Comparison of ENCODE assay signal across 18 cellular contexts in genomic region chr7:87369216-87369615, GRCh38. TPM values are rescaled to one million over a fixed set of nuclear protein-coding genes. Genes with fewer than 3 reads are reported as not detected.
DNase-seq lines count a peak whose midpoint lies in the region; ATAC-seq and TF ChIP-seq lines count a peak whose summit lies in the region.
"Had no signal": no experiment of that assay in that cellular context is flagged by ENCODE, and none has a peak within 500 bp of the region (broad histone marks: within the 10 kb centered on the region; RNA-seq: fewer than 3 reads in every experiment).

No MANE protein-coding gene starts in this region.

- DNase-seq in activated CD4-positive, CD25-positive, alpha-beta regulatory T cell (lab: John Stamatoyannopoulos, UW), result no peak
- DNase-seq in activated CD8-positive, alpha-beta T cell treated with anti-CD3 and anti-CD28 coated beads for 36 hours, result peak; percentile 56
- peak in 2 of 3 experiments; percentile 2 to 11 for DNase-seq in effector memory CD8-positive, alpha-beta T cell
- no peak for DNase-seq in NCI-H345 (lab: John Stamatoyannopoulos, UW)
- no peak for DNase-seq in SIG-M5 treated with dmso at 0.1 percent for 504 hours (lab: John Stamatoyannopoulos, UW; ENCODE audit: unreplicated experiment)
- no peak for DNase-seq in SK-N-SH
- DNase-seq: activated B cell treated with CpG ODN at 0.5 μM for 24 hours, activated T-cell treated with anti-CD3 and anti-CD28 coated beads for 4 hours, foreskin keratinocyte, NCI-H1048, NCI-H526, nucleus accumbens, SHP77, upper lobe of left lung had no signal

- POLR2A ChIA-PET in activated CD8-positive, alpha-beta T cell treated with anti-CD3 and anti-CD28 coated beads for 36 hours (lab: Charles Lee), result no interaction called here
- POLR2A ChIA-PET in SK-N-SH (lab: Yijun Ruan, JAX), result no interaction called here

- no peak overlapping the region for H3K4me3 Mint-ChIP-seq in activated CD8-positive, alpha-beta T cell treated with anti-CD3 and anti-CD28 coated beads for 36 hours
- no peak overlapping the region for H3K4me3 Mint-ChIP-seq in effector memory CD8-positive, alpha-beta T cell
- H3K4me3 Mint-ChIP-seq: activated B cell treated with CpG ODN at 0.5 μM for 24 hours had no signal

- H3K36me3 Mint-ChIP-seq in activated CD8-positive, alpha-beta T cell treated with anti-CD3 and anti-CD28 coated beads for 36 hours (ENCODE audit: low read depth), result no peaks in the 10 kb centered on the region
- H3K36me3 Mint-ChIP-seq in effector memory CD8-positive, alpha-beta T cell (ENCODE audit: insufficient read depth), result no peaks in the 10 kb centered on the region

- no peaks in the 10 kb centered on the region for H3K9me3 Mint-ChIP-seq in activated CD8-positive, alpha-beta T cell treated with anti-CD3 and anti-CD28 coated beads for 36 hours
- no peaks in the 10 kb centered on the region for H3K9me3 Mint-ChIP-seq in effector memory CD8-positive, alpha-beta T cell
- H3K9me3 Mint-ChIP-seq: activated B cell treated with CpG ODN at 0.5 μM for 24 hours had no signal

- TF ChIP-seq CTCF in KMS-11 (conservative IDR thresholded peaks at IDR 0.05; ENCODE audit: low read depth, low read length) (no peak), SK-N-SH (IDR thresholded peaks at IDR 0.05) (no peak)
- no peak for TF ChIP-seq CTCF in activated CD8-positive, alpha-beta T cell treated with anti-CD3 and anti-CD28 coated beads for 36 hours (IDR thresholded peaks at IDR 0.05)

- H3K36me3 ChIP-seq in KMS-11 (ENCODE audit: insufficient read depth) (no peaks in the 10 kb centered on the region), SK-N-SH (replicated peaks in 1 of 2; ENCODE audit: control insufficient read depth in 1 of 2, insufficient read depth in 2 of 2, low read length in 1 of 2) (peaks cover 3 to 11% of the 10 kb centered on the region in 2 experiments)

- intact Hi-C loops in activated CD8-positive, alpha-beta T cell treated with anti-CD3 and anti-CD28 coated beads for 36 hours (cut with micrococcal nuclease), result no loop called here

- TF ChIP-seq EP300 in SK-N-SH (IDR thresholded peaks at IDR 0.05; ENCODE audit: borderline replicate concordance in 1 of 2, low read depth in 1 of 2, low read length in 1 of 2), result no peak

- peak; percentile 51 to 53 for ATAC-seq in activated CD4-positive, CD25-positive, alpha-beta regulatory T cell treated with anti-CD3 and anti-CD28 coated beads, Interleukin-2, amount 50 U/mL, for 24 hours
- peak; percentile 70 for ATAC-seq in activated CD8-positive, alpha-beta T cell treated with anti-CD3 and anti-CD28 coated beads for 36 hours
- ATAC-seq in effector memory CD8-positive, alpha-beta T cell (replicated peaks), result peak; percentile 84
- ATAC-seq: foreskin keratinocyte had no signal

- no peaks in the 10 kb centered on the region for H3K79me2 ChIP-seq in KMS-11 (ENCODE audit: insufficient read depth, low read depth)
- no peaks in the 10 kb centered on the region for H3K79me2 ChIP-seq in SK-N-SH (ENCODE audit: insufficient read depth)
- H3K79me2 ChIP-seq: hepatocyte had no signal

- H3K27me3 ChIP-seq in KMS-11 (ENCODE audit: insufficient read depth, low read depth), result no peaks in the 10 kb centered on the region
- no peaks in the 10 kb centered on the region for H3K27me3 ChIP-seq in SK-N-SH (ENCODE audit: insufficient read depth)
- H3K27me3 ChIP-seq: foreskin keratinocyte, hepatocyte, upper lobe of left lung had no signal

- H4K20me1 ChIP-seq in KMS-11 (ENCODE audit: insufficient read depth), result no peaks in the 10 kb centered on the region
- H4K20me1 ChIP-seq in SK-N-SH (ENCODE audit: insufficient read depth), result no peaks in the 10 kb centered on the region

- H3F3A ChIP-seq in SK-N-SH (replicated peaks; ENCODE audit: insufficient read depth), result no peaks in the 10 kb centered on the region

- no peak overlapping the region for H3K27ac ChIP-seq in KMS-11
- no peak overlapping the region for H3K27ac ChIP-seq in SK-N-SH (ENCODE audit: low read depth in 2 of 2, low read length in 1 of 2)
- H3K27ac ChIP-seq: 22Rv1, foreskin keratinocyte, hepatocyte, upper lobe of left lung had no signal

- H3K27ac Mint-ChIP-seq in activated CD8-positive, alpha-beta T cell treated with anti-CD3 and anti-CD28 coated beads for 36 hours, result no peak overlapping the region
- H3K27ac Mint-ChIP-seq in effector memory CD8-positive, alpha-beta T cell, result no peak overlapping the region
- H3K27ac Mint-ChIP-seq: activated B cell treated with CpG ODN at 0.5 μM for 24 hours had no signal

- CTCF ChIA-PET in activated CD8-positive, alpha-beta T cell treated with anti-CD3 and anti-CD28 coated beads for 36 hours (lab: Charles Lee), result no interaction called here
- CTCF ChIA-PET in SK-N-SH (lab: Yijun Ruan, JAX), result interaction anchor here (1.5 kb wide), 1 partner anchor 23 kb away, joined by 4 read pairs; the partner anchor contains the start of gene CROT

- no peaks in the 10 kb centered on the region for H3K9me2 ChIP-seq in SK-N-SH

- H3K27me3 Mint-ChIP-seq in activated CD8-positive, alpha-beta T cell treated with anti-CD3 and anti-CD28 coated beads for 36 hours, result no peaks in the 10 kb centered on the region
- H3K27me3 Mint-ChIP-seq in effector memory CD8-positive, alpha-beta T cell, result no peaks in the 10 kb centered on the region
- H3K27me3 Mint-ChIP-seq: activated B cell treated with CpG ODN at 0.5 μM for 24 hours had no signal

- no peak overlapping the region for H3K4me3 ChIP-seq in KMS-11 (IDR thresholded peaks at IDR 0.05; ENCODE audit: insufficient read depth, low read depth, low read length)
- H3K4me3 ChIP-seq in SK-N-SH (ENCODE audit: low read depth in 2 of 2, low read length in 1 of 2), result no peak overlapping the region
- H3K4me3 ChIP-seq: hepatocyte, upper lobe of left lung had no signal

- no peak for TF ChIP-seq RAD21 in SK-N-SH (IDR thresholded peaks at IDR 0.05; ENCODE audit: low read length)

- H3K4me2 ChIP-seq in KMS-11 (peak overlapping the region; percentile 44), SK-N-SH (no peak overlapping the region)
- H3K4me2 ChIP-seq: hepatocyte had no signal

- H3K4me1 ChIP-seq in KMS-11 (ENCODE audit: low read depth, poor library complexity, severe bottlenecking) (peaks cover 25% of the 10 kb centered on the region), SK-N-SH (ENCODE audit: control insufficient read depth in 1 of 2, insufficient read depth in 2 of 2, low read depth in 1 of 2, low read length in 1 of 2) (no peaks in the 10 kb centered on the region)
- H3K4me1 ChIP-seq: foreskin keratinocyte, upper lobe of left lung had no signal

- no peaks in the 10 kb centered on the region for H3K9me3 ChIP-seq in SK-N-SH
- H3K9me3 ChIP-seq: upper lobe of left lung had no signal

- H3K9ac ChIP-seq in KMS-11, result no peak overlapping the region
- no peak overlapping the region for H3K9ac ChIP-seq in SK-N-SH

- H3K4me1 Mint-ChIP-seq in activated CD8-positive, alpha-beta T cell treated with anti-CD3 and anti-CD28 coated beads for 36 hours (ENCODE audit: low read depth), result peaks cover 2% of the 10 kb centered on the region
- H3K4me1 Mint-ChIP-seq in effector memory CD8-positive, alpha-beta T cell (ENCODE audit: low read depth in 2 of 2), result no peaks in the 10 kb centered on the region
- H3K4me1 Mint-ChIP-seq: activated B cell treated with CpG ODN at 0.5 μM for 24 hours had no signal

- WGBS in SK-N-SH (ENCODE audit: low lambda C conversion rate), result 94% methylated on average over 4 of the region's 4 CpGs

- H2AFZ ChIP-seq in KMS-11 (ENCODE audit: low read depth) (no peak overlapping the region), SK-N-SH (ENCODE audit: low read depth) (no peak overlapping the region)
- H2AFZ ChIP-seq: hepatocyte had no signal

TF ChIP-seq in SK-N-SH, 30 proteins besides CTCF, POLR2A, EP300 and RAD21 (continues in another document):
- TF ChIP-seq ELF1 (IDR thresholded peaks at IDR 0.05), result no peak
- no peak for TF ChIP-seq RFX5 (IDR thresholded peaks at IDR 0.05; ENCODE audit: low read length)
- TF ChIP-seq SMC3 (IDR thresholded peaks at IDR 0.05; ENCODE audit: low read depth, low read length), result no peak
- no peak for TF ChIP-seq NRF1 (IDR thresholded peaks at IDR 0.05; ENCODE audit: low read depth, low read length)
- TF ChIP-seq USF1 (IDR thresholded peaks at IDR 0.05; ENCODE audit: borderline replicate concordance, low read depth), result no peak
- TF ChIP-seq FOXJ3 (CRISPR knock-in tag; IDR thresholded peaks at IDR 0.05), result no peak
- no peak for TF ChIP-seq PBX3 (IDR thresholded peaks at IDR 0.05)
- TF ChIP-seq, protein P1, sequence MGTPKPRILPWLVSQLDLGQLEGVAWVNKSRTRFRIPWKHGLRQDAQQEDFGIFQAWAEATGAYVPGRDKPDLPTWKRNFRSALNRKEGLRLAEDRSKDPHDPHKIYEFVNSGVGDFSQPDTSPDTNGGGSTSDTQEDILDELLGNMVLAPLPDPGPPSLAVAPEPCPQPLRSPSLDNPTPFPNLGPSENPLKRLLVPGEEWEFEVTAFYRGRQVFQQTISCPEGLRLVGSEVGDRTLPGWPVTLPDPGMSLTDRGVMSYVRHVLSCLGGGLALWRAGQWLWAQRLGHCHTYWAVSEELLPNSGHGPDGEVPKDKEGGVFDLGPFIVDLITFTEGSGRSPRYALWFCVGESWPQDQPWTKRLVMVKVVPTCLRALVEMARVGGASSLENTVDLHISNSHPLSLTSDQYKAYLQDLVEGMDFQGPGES (IDR thresholded peaks at IDR 0.05; ENCODE audit: low read depth, low read length), result no peak
- no peak for TF ChIP-seq GABPA (IDR thresholded peaks at IDR 0.05; ENCODE audit: low read depth)

RNA-seq across cellular contexts. Expression of gene CROT, which starts 23.8 kb away (rescaled TPM):
- total RNA-seq in activated CD8-positive, alpha-beta T cell treated with anti-CD3 and anti-CD28 coated beads for 36 hours, result 1 to 10 TPM; 7.2 to 7.3 TPM
- 7.9 and 11.2 TPM in 2 replicates for polyA plus RNA-seq in SK-N-SH (2012; rRNA removed)
- polyA plus RNA-seq in SK-N-SH (2012; cell fraction: cytosol; rRNA removed), result 10.8 and 12.8 TPM in 2 replicates
- polyA plus RNA-seq in SK-N-SH (2012; cell fraction: nucleus; rRNA removed), result 7.3 and 16.5 TPM in 2 replicates

Comparison
In these comparisons a context has a peak if more than half of its experiments do, and no peak if none do; other contexts are left out.
1. DNase-seq: peak in activated CD8-positive, alpha-beta T cell treated with anti-CD3 and anti-CD28 coated beads for 36 hours (single experiment) and effector memory CD8-positive, alpha-beta T cell (2 of 3); none in activated CD4-positive, CD25-positive, alpha-beta regulatory T cell (0 of 4), NCI-H345 (single experiment), SIG-M5 treated with dmso at 0.1 percent for 504 hours (single experiment) and SK-N-SH (single experiment).
2. Peak in every context shown above with its lines, with median percentiles within 50 percentile points of each other: ATAC-seq.